Comparison of ENCODE assay signal across 29 cellular contexts in genomic region chr14:70706177-70706576, GRCh38.
A peak's percentile ranks its signal among the peaks of the same experiment; 100 is the strongest.
DNase-seq lines count a peak whose midpoint lies in the region; ATAC-seq and TF ChIP-seq lines count a peak whose summit lies in the region.
"Had no signal": no experiment of that assay in that cellular context is flagged by ENCODE, and none has a peak within 500 bp of the region (broad histone marks: within the 10 kb centered on the region; RNA-seq: fewer than 3 reads in every experiment).

No MANE protein-coding gene starts in this region.

- H3K9ac ChIP-seq in SK-N-SH = no peak overlapping the region

- peak in 1 of 2 experiments; percentile 27; a peak in 1 of 4 replicates for TF ChIP-seq EP300 in SK-N-SH (IDR thresholded peaks at IDR 0.05; ENCODE audit: borderline replicate concordance in 1 of 2, low read depth in 1 of 2, low read length in 1 of 2)

- TF ChIP-seq CTCF in SK-N-SH (IDR thresholded peaks at IDR 0.05) = no peak

- no peak for ATAC-seq in activated T-cell treated with anti-CD3 and anti-CD28 coated beads, Interleukin-2, amount 50 U/mL, for 72 hours (replicated peaks in 1 of 2)
- ATAC-seq in GM19324 (IDR thresholded peaks at IDR 0.05; ENCODE audit: low FRiP score, unreplicated experiment) (no peak), GM18858 (IDR thresholded peaks at IDR 0.05; ENCODE audit: unreplicated experiment) (no peak), GM18505 (IDR thresholded peaks at IDR 0.05; ENCODE audit: unreplicated experiment) (no peak)
- ATAC-seq: activated T-cell treated with anti-CD3 and anti-CD28 coated beads, Interleukin-2, amount 50 U/mL, for 4 hours; K562; Panc1 had no signal

- H3K4me3 ChIP-seq in SK-N-SH (ENCODE audit: low read depth in 2 of 2, low read length in 1 of 2) = no peak overlapping the region
- H3K4me3 ChIP-seq: cardiac muscle cell, K562, right lobe of liver, thyroid gland had no signal

- H3K36me3 ChIP-seq in SK-N-SH (replicated peaks in 1 of 2; ENCODE audit: control insufficient read depth in 1 of 2, insufficient read depth in 2 of 2, low read length in 1 of 2) = no peaks in the 10 kb centered on the region
- H3K36me3 ChIP-seq: cardiac muscle cell, right lobe of liver, thyroid gland had no signal

- no peak overlapping the region for H3K4me3 Mint-ChIP-seq in activated T-cell treated with anti-CD3 and anti-CD28 coated beads, Interleukin-2, amount 50 U/mL, for 72 hours
- no peak overlapping the region for H3K4me3 Mint-ChIP-seq in activated T-cell treated with anti-CD3 and anti-CD28 coated beads, Interleukin-2, amount 50 U/mL, for 24 hours
- H3K4me3 Mint-ChIP-seq: activated T-cell treated with anti-CD3 and anti-CD28 coated beads, Interleukin-2, amount 50 U/mL, for 4 hours; B cell; stimulated activated naive CD8-positive, alpha-beta T cell treated with anti-CD3 and anti-CD28 coated beads, Interleukin-15, Interleukin-2, amounts not matched to agents 100 ng/mL and 50 ng/mL, for 24 hours; T-helper 1 cell treated with Interleukin-12 subunit alpha and Interleukin-12 subunit beta and Interleukin-4 antibody, amounts not matched to agents 30 μg/mL and 1 μg/mL, for 36 hours had no signal

- H3K4me1 Mint-ChIP-seq in activated T-cell treated with anti-CD3 and anti-CD28 coated beads, Interleukin-2, amount 50 U/mL, for 72 hours (ENCODE audit: low read depth) = peaks cover 13% of the 10 kb centered on the region
- H3K4me1 Mint-ChIP-seq in activated T-cell treated with anti-CD3 and anti-CD28 coated beads, Interleukin-2, amount 50 U/mL, for 24 hours (ENCODE audit: low read depth) = peaks cover 2% of the 10 kb centered on the region

- peaks cover 2% of the 10 kb centered on the region; the same call in 1 of the 2 replicates for H3K27me3 ChIP-seq in SK-N-SH (ENCODE audit: insufficient read depth)
- H3K27me3 ChIP-seq: cardiac muscle cell, right lobe of liver, thyroid gland had no signal

- H3K4me2 ChIP-seq in SK-N-SH = no peak overlapping the region; the same call in 1 of the 2 replicates

- H3K9me2 ChIP-seq in SK-N-SH = no peaks in the 10 kb centered on the region

- no peaks in the 10 kb centered on the region for H3K9me3 Mint-ChIP-seq in activated T-cell treated with anti-CD3 and anti-CD28 coated beads, Interleukin-2, amount 50 U/mL, for 72 hours
- no peaks in the 10 kb centered on the region for H3K9me3 Mint-ChIP-seq in activated T-cell treated with anti-CD3 and anti-CD28 coated beads, Interleukin-2, amount 50 U/mL, for 24 hours
- H3K9me3 Mint-ChIP-seq: activated T-cell treated with anti-CD3 and anti-CD28 coated beads, Interleukin-2, amount 50 U/mL, for 4 hours; stimulated activated naive CD8-positive, alpha-beta T cell treated with anti-CD3 and anti-CD28 coated beads, Interleukin-15, Interleukin-2, amounts not matched to agents 100 ng/mL and 50 ng/mL, for 24 hours; T-helper 1 cell treated with Interleukin-12 subunit alpha and Interleukin-12 subunit beta and Interleukin-4 antibody, amounts not matched to agents 30 μg/mL and 1 μg/mL, for 36 hours had no signal

- H4K20me1 ChIP-seq in SK-N-SH (ENCODE audit: insufficient read depth) = no peaks in the 10 kb centered on the region

- H3K27ac ChIP-seq in SK-N-SH (ENCODE audit: low read depth in 2 of 2, low read length in 1 of 2) = peak overlapping the region in 1 of 2 experiments; percentile 1; a peak in 2 of 4 replicates
- H3K27ac ChIP-seq: 22Rv1, cardiac muscle cell, right lobe of liver, thyroid gland had no signal

- H3K9me3 ChIP-seq in SK-N-SH = no peaks in the 10 kb centered on the region
- H3K9me3 ChIP-seq: right lobe of liver, thyroid gland had no signal

- no peak overlapping the region for H2AFZ ChIP-seq in SK-N-SH (ENCODE audit: low read depth)

- no peaks in the 10 kb centered on the region for H3K79me2 ChIP-seq in SK-N-SH (ENCODE audit: insufficient read depth)

- H3K27ac Mint-ChIP-seq in activated T-cell treated with anti-CD3 and anti-CD28 coated beads, Interleukin-2, amount 50 U/mL, for 72 hours = peak overlapping the region; percentile 29
- H3K27ac Mint-ChIP-seq in activated T-cell treated with anti-CD3 and anti-CD28 coated beads, Interleukin-2, amount 50 U/mL, for 24 hours = no peak overlapping the region
- H3K27ac Mint-ChIP-seq: B cell; stimulated activated naive CD8-positive, alpha-beta T cell treated with anti-CD3 and anti-CD28 coated beads, Interleukin-15, Interleukin-2, amounts not matched to agents 100 ng/mL and 50 ng/mL, for 24 hours; T-helper 1 cell treated with Interleukin-12 subunit alpha and Interleukin-12 subunit beta and Interleukin-4 antibody, amounts not matched to agents 30 μg/mL and 1 μg/mL, for 36 hours had no signal

- TF ChIP-seq POLR2A in GM18505 (IDR thresholded peaks at IDR 0.05; ENCODE audit: borderline replicate concordance, extremely low read depth, insufficient read depth, insufficient read length) = no peak

- POLR2A ChIA-PET in SK-N-SH (lab: Yijun Ruan, JAX) = no interaction called here

- H3K27me3 Mint-ChIP-seq in activated T-cell treated with anti-CD3 and anti-CD28 coated beads, Interleukin-2, amount 50 U/mL, for 72 hours (ENCODE audit: low read depth) = no peaks in the 10 kb centered on the region
- H3K27me3 Mint-ChIP-seq in activated T-cell treated with anti-CD3 and anti-CD28 coated beads, Interleukin-2, amount 50 U/mL, for 24 hours = no peaks in the 10 kb centered on the region
- H3K27me3 Mint-ChIP-seq: B cell; stimulated activated naive CD8-positive, alpha-beta T cell treated with anti-CD3 and anti-CD28 coated beads, Interleukin-15, Interleukin-2, amounts not matched to agents 100 ng/mL and 50 ng/mL, for 24 hours had no signal

- H3F3A ChIP-seq in SK-N-SH (replicated peaks; ENCODE audit: insufficient read depth) = no peaks in the 10 kb centered on the region

- no peak for DNase-seq in activated T-cell treated with anti-CD3 and anti-CD28 coated beads, Interleukin-2, amount 50 U/mL, for 72 hours
- DNase-seq in activated T-cell treated with anti-CD3 and anti-CD28 coated beads, Interleukin-2, amount 50 U/mL, for 24 hours = no peak
- no peak for DNase-seq in SK-N-SH
- peak; percentile 11 for DNase-seq in fibroblast of peridontal ligament (ENCODE audit: extremely low read depth)
- no peak for DNase-seq in activated CD4-positive, alpha-beta T cell treated with anti-CD3 and anti-CD28 coated beads for 1 hour
- DNase-seq: activated CD4-positive, alpha-beta T cell treated with anti-CD3 and anti-CD28 coated beads for 4 hours; activated naive CD4-positive, alpha-beta T cell treated with Interleukin-2 at 50 U/mL for 16 hours; activated T-cell treated with anti-CD3 and anti-CD28 coated beads, Interleukin-2, amount 50 U/mL, for 4 hours; anterior cingulate cortex; GDM1; mammary epithelial cell; MM.1S; NCI-H1417 treated with DMSO at 0.1 percent for 48 hours; NCI-H510A treated with DMSO at 0.1 percent for 48 hours; NK-92 treated with Interleukin-12 subunit alpha and Interleukin-12 subunit beta, amount 100 ng/mL, for 24 hours; posterior cingulate gyrus; right lobe of liver; stimulated activated CD4-positive, alpha-beta T cell treated with anti-CD3 and anti-CD28 coated beads, Interleukin-15, amount 100 ng/mL, for 24 hours; thyroid gland had no signal

- TF ChIP-seq RAD21 in SK-N-SH (IDR thresholded peaks at IDR 0.05; ENCODE audit: low read length) = no peak

- peaks cover 4 to 5% of the 10 kb centered on the region in 2 experiments; a peak in 2 of 4 replicates for H3K4me1 ChIP-seq in SK-N-SH (ENCODE audit: control insufficient read depth in 1 of 2, insufficient read depth in 2 of 2, low read depth in 1 of 2, low read length in 1 of 2)
- H3K4me1 ChIP-seq: right lobe of liver had no signal

- CTCF ChIA-PET in SK-N-SH (lab: Yijun Ruan, JAX) = interaction anchor here (1.4 kb wide), 1 partner anchor 85 kb away, joined by 3 read pairs; no protein-coding TSS in a partner anchor

- H3K36me3 Mint-ChIP-seq in activated T-cell treated with anti-CD3 and anti-CD28 coated beads, Interleukin-2, amount 50 U/mL, for 72 hours (ENCODE audit: insufficient read depth in 2 of 2) = no peaks in the 10 kb centered on the region
- no peaks in the 10 kb centered on the region for H3K36me3 Mint-ChIP-seq in activated T-cell treated with anti-CD3 and anti-CD28 coated beads, Interleukin-2, amount 50 U/mL, for 24 hours (ENCODE audit: low read depth)

TF ChIP-seq in SK-N-SH, 30 proteins besides CTCF, POLR2A, EP300 and RAD21:
- no peak for TF ChIP-seq NRF1 (IDR thresholded peaks at IDR 0.05; ENCODE audit: low read depth, low read length)
- TF ChIP-seq TEAD4 (IDR thresholded peaks at IDR 0.05; ENCODE audit: borderline replicate concordance, insufficient read depth) = peak; percentile 30; the same call in 1 of the 2 replicates
- TF ChIP-seq TCF12 (IDR thresholded peaks at IDR 0.05) = peak; percentile 46; the same call in 1 of the 2 replicates
- TF ChIP-seq RXRA (IDR thresholded peaks at IDR 0.05; ENCODE audit: borderline replicate concordance, low read depth) = peak; percentile 62; the same call in 1 of the 2 replicates
